ENCODE assay signal across 8 cellular contexts in genomic region chr12:4272014-4272975, GRCh38. TPM values are rescaled to one million over a fixed set of nuclear protein-coding genes. Genes with fewer than 3 reads are reported as not detected.
DNase-seq lines count a peak whose midpoint lies in the region; TF ChIP-seq lines count a peak whose summit lies in the region.

No MANE protein-coding gene starts in this region.

- DNase-seq in GF-D8 (lab: John Stamatoyannopoulos, UW) (peak; percentile 95), H4 (ENCODE audit: low spot score) (peak; percentile 69), NB4 (ENCODE audit: low read depth) (peak; percentile 97), activated T-cell treated with anti-CD3 and anti-CD28 coated beads for 1 hour (ENCODE audit: low read depth) (peak; percentile 75), epithelial cell of prostate (ENCODE audit: low read depth, low spot score) (peak; percentile 60), myocyte (ENCODE audit: low read depth) (peak; percentile 72), NCI-H526 treated with DMSO at 0.1 percent for 48 hours (lab: John Stamatoyannopoulos, UW) (no peak)
- DNase-seq in stimulated activated CD8-positive, alpha-beta memory T cell treated with anti-CD3 and anti-CD28 coated beads, Interleukin-7, amount 100 ng/mL, for 1 hour (ENCODE audit: low read depth in 2 of 2) = peak; percentile 60 to 69

- peak; percentile 75 for TF ChIP-seq POLR2A in NB4 (IDR thresholded peaks at IDR 0.05; ENCODE audit: extremely low read depth, insufficient read length)

- H3K27ac ChIP-seq in epithelial cell of prostate = peak overlapping the region; percentile 89

- H3K4me3 ChIP-seq in NB4 (ENCODE audit: low read depth, low read length) = peak overlapping the region; percentile 57

- no peak for TF ChIP-seq CTCF in NB4 (IDR thresholded peaks at IDR 0.05; ENCODE audit: low read depth, low read length)

RNA-seq across cellular contexts. Expression of gene CCND2, which starts 1.3 kb away (rescaled TPM):
- 92.1 and 98.0 TPM in 2 replicates for total RNA-seq in H4 (2014; rRNA removed; shearing (Covaris generic))
- 86.6 and 107 TPM in 2 replicates for total RNA-seq in myocyte
- polyA plus RNA-seq in myocyte (2012) = 36.7 TPM

RNA-seq across cellular contexts. Expression of gene TIGAR, which starts 48.7 kb away (rescaled TPM):
- 8.0 and 15.4 TPM in 2 replicates for total RNA-seq in H4 (2014; rRNA removed; shearing (Covaris generic))
- total RNA-seq in myocyte = 13.1 and 13.3 TPM in 2 replicates
- polyA plus RNA-seq in myocyte (2012) = 17.5 TPM
